ENCODE assay signal across 11 cellular contexts in the genomic region with DNA sequence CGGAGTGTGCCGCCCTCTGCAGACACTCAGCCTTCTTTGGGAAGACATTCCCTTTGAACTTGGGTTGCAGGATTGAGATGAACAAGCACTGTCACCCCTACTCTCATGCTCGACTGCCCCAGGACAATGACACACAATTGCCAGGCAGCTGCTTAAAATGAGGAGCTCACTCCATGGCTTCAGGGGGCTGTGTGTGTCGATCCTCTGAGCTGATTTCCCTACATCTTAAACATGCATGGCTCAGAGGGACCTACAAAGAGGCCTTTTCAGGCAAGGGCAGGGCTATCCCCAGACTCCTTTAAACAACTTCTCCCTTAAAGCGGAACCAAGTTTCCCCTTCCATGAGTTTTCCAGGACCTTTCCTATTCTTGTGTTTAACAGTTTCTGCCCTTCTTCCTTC.
A peak's percentile ranks its signal among the peaks of the same experiment; 100 is the strongest.
DNase-seq lines count a peak whose midpoint lies in the region; ATAC-seq and TF ChIP-seq lines count a peak whose summit lies in the region.
"Had no signal": no experiment of that assay in that cellular context is flagged by ENCODE, and none has a peak within 500 bp of the region (broad histone marks: within the 10 kb centered on the region; RNA-seq: fewer than 3 reads in every experiment).

No MANE protein-coding gene starts in this region.

- TF ChIP-seq POLR2A in Peyer's patch (IDR thresholded peaks at IDR 0.05) = no peak

- no peak for ATAC-seq in HG03521 (IDR thresholded peaks at IDR 0.05; ENCODE audit: unreplicated experiment)

- TF ChIP-seq CTCF in Peyer's patch (IDR thresholded peaks at IDR 0.05) (no peak), mesothelial cell of epicardium (IDR thresholded peaks at IDR 0.05; ENCODE audit: unreplicated experiment) (no peak)

- H3K4me1 ChIP-seq in Peyer's patch = peaks cover 0 to 10% (median 0%) of the 10 kb centered on the region in 4 donors
- peaks cover 2 to 24% (median 14%) of the 10 kb centered on the region in 5 donors for H3K4me1 ChIP-seq in subcutaneous abdominal adipose tissue (ENCODE audit: control insufficient read depth in 5 of 5, insufficient read depth in 5 of 5, low read length in 5 of 5)

- H3K4me1 Mint-ChIP-seq in mesothelial cell of epicardium = peaks cover 67% of the 10 kb centered on the region

- no peaks in the 10 kb centered on the region for H3K9me3 Mint-ChIP-seq in mesothelial cell of epicardium
- H3K9me3 Mint-ChIP-seq: activated naive CD4-positive, alpha-beta T cell treated with anti-CD3 and anti-CD28 coated beads, Interleukin-2, amount 10 ng/mL, durations not matched to agents 7 days and 5 days had no signal

- DNase-seq in Peyer's patch = no peak
- peak; percentile 62 for DNase-seq in ecto neural progenitor cell (ENCODE audit: low spot score)
- no peak for DNase-seq in mesothelial cell of epicardium (ENCODE audit: low spot score in 2 of 2, unreplicated experiment in 2 of 2)
- no peak for DNase-seq in EL
- no peak for DNase-seq in GF-D8 (lab: John Stamatoyannopoulos, UW)
- DNase-seq in GDM1 (lab: John Stamatoyannopoulos, UW) = no peak
- DNase-seq: activated naive CD4-positive, alpha-beta T cell treated with anti-CD3 and anti-CD28 coated beads, Interleukin-2, amount 10 ng/mL, durations not matched to agents 7 days and 5 days; NCI-H1105 treated with DMSO at 0.1 percent for 48 hours; NCI-H510A treated with DMSO at 0.1 percent for 48 hours had no signal

- no peak overlapping the region for H3K4me3 Mint-ChIP-seq in mesothelial cell of epicardium
- H3K4me3 Mint-ChIP-seq: activated naive CD4-positive, alpha-beta T cell treated with anti-CD3 and anti-CD28 coated beads, Interleukin-2, amount 10 ng/mL, durations not matched to agents 7 days and 5 days had no signal

- no peaks in the 10 kb centered on the region for H3K27me3 ChIP-seq in Peyer's patch
- H3K27me3 ChIP-seq in subcutaneous abdominal adipose tissue (ENCODE audit: control insufficient read depth in 5 of 5, insufficient read depth in 4 of 5, low read length in 5 of 5) = no peaks in the 10 kb centered on the region

- H3K4me3 ChIP-seq in Peyer's patch (no peak overlapping the region), subcutaneous abdominal adipose tissue (ENCODE audit: low read depth in 1 of 5, low read length in 5 of 5) (peak overlapping the region in 3 of 5 donors; percentile 27 to 29 (median 28))

- peak overlapping the region; percentile 89 for H3K27ac Mint-ChIP-seq in mesothelial cell of epicardium
- H3K27ac Mint-ChIP-seq: activated naive CD4-positive, alpha-beta T cell treated with anti-CD3 and anti-CD28 coated beads, Interleukin-2, amount 10 ng/mL, durations not matched to agents 7 days and 5 days had no signal

- H3K9me3 ChIP-seq in Peyer's patch (no peaks in the 10 kb centered on the region), subcutaneous abdominal adipose tissue (ENCODE audit: control insufficient read depth in 5 of 5, low read length in 5 of 5) (no peaks in the 10 kb centered on the region)

- no peaks in the 10 kb centered on the region for H3K36me3 Mint-ChIP-seq in mesothelial cell of epicardium
- H3K36me3 Mint-ChIP-seq: activated naive CD4-positive, alpha-beta T cell treated with anti-CD3 and anti-CD28 coated beads, Interleukin-2, amount 10 ng/mL, durations not matched to agents 7 days and 5 days had no signal

- peak overlapping the region in 1 of 5 donors; percentile 36 for H3K9ac ChIP-seq in subcutaneous abdominal adipose tissue (ENCODE audit: low read length in 5 of 5)

- H3K27ac ChIP-seq in Peyer's patch (peak overlapping the region; percentile 8 to 68 (median 47)), subcutaneous abdominal adipose tissue (ENCODE audit: low read depth, low read length) (peak overlapping the region; percentile 61)

- no peaks in the 10 kb centered on the region for H3K27me3 Mint-ChIP-seq in mesothelial cell of epicardium (ENCODE audit: low read depth)

- H3K36me3 ChIP-seq in Peyer's patch (no peaks in the 10 kb centered on the region), subcutaneous abdominal adipose tissue (ENCODE audit: control insufficient read depth in 5 of 5, insufficient read depth in 5 of 5, low read length in 5 of 5) (no peaks in the 10 kb centered on the region)

Comparison
In these comparisons a context has a peak if more than half of its experiments do, and no peak if none do; other contexts are left out.
1. H3K4me3 ChIP-seq: peak in subcutaneous abdominal adipose tissue (3 of 5); none in Peyer's patch (0 of 4).